ENCODE assay signal across 8 cellular contexts in genomic region chr12:49945394-49946080, GRCh38. TPM values are rescaled to one million over a fixed set of nuclear protein-coding genes. Genes with fewer than 3 reads are reported as not detected.
A peak's percentile ranks its signal among the peaks of the same experiment; 100 is the strongest.
DNase-seq lines count a peak whose midpoint lies in the region; ATAC-seq and FAIRE-seq lines count a peak whose summit lies in the region.

No MANE protein-coding gene starts in this region.

- H3K4me1 ChIP-seq in mesenchymal stem cell (ENCODE audit: control insufficient read depth, insufficient read depth, low read depth, low read length) = peaks cover 2% of the 10 kb centered on the region

- no peak overlapping the region for H2BK5ac ChIP-seq in mesenchymal stem cell (ENCODE audit: low read depth, low read length, poor library complexity, severe bottlenecking)

- H3K27ac ChIP-seq in mesenchymal stem cell (ENCODE audit: low read length, poor library complexity, severe bottlenecking) = no peak overlapping the region

- peak overlapping the region; percentile 2 for H4K8ac ChIP-seq in mesenchymal stem cell (ENCODE audit: low read length)

- H2AK5ac ChIP-seq in mesenchymal stem cell (ENCODE audit: low read length, severe bottlenecking) = no peak overlapping the region

- DNase-seq in NCI-H774 (lab: John Stamatoyannopoulos, UW) = peak; percentile 64
- DNase-seq in activated CD8-positive, alpha-beta memory T cell treated with anti-CD3 and anti-CD28 coated beads for 24 hours = peak; percentile 94
- peak; percentile 51 for DNase-seq in effector CD8-positive, alpha-beta T cell (lab: John Stamatoyannopoulos, UW)
- peak; percentile 90 for DNase-seq in mesenchymal stem cell
- peak; percentile 82 to 89 (median 82) for DNase-seq in stimulated activated CD4-positive, alpha-beta T cell treated with anti-CD3 and anti-CD28 coated beads, TNF-alpha, amount 100 ng/mL, for 48 hours (ENCODE audit: low read depth in 3 of 3)
- DNase-seq in NCI-H128 (lab: John Stamatoyannopoulos, UW; ENCODE audit: unreplicated experiment) = no peak

- peak overlapping the region; percentile 79 for H3K9ac ChIP-seq in mesenchymal stem cell (ENCODE audit: low read length)

- no peaks in the 10 kb centered on the region for H3K36me3 ChIP-seq in mesenchymal stem cell (ENCODE audit: control insufficient read depth in 1 of 2, insufficient read depth in 2 of 2, low read depth in 1 of 2, low read length in 2 of 2)

- H3K4ac ChIP-seq in mesenchymal stem cell (ENCODE audit: low read depth in 1 of 2, low read length in 2 of 2) = no peak overlapping the region

- H3K14ac ChIP-seq in mesenchymal stem cell (ENCODE audit: low read length in 2 of 2) = no peak overlapping the region

- H3K4me3 ChIP-seq in mesenchymal stem cell (ENCODE audit: insufficient read depth in 1 of 2, low read depth in 1 of 2, low read length in 2 of 2) = peak overlapping the region in 1 of 2 experiments; percentile 75

- 6% methylated on average over 28 of the region's 28 CpGs for WGBS in mesenchymal stem cell

- H3K4me2 ChIP-seq in mesenchymal stem cell (ENCODE audit: low read length, poor library complexity, severe bottlenecking) = peak overlapping the region; percentile 66

- H3K18ac ChIP-seq in mesenchymal stem cell (ENCODE audit: low read depth in 1 of 2, low read length in 2 of 2) = peak overlapping the region in 1 of 2 experiments; percentile 71

- peak overlapping the region in 1 of 2 experiments; percentile 65 for H2BK12ac ChIP-seq in mesenchymal stem cell (ENCODE audit: low read length in 2 of 2)

- H4K91ac ChIP-seq in mesenchymal stem cell (ENCODE audit: low read length) = no peak overlapping the region

- no peaks in the 10 kb centered on the region for H3K79me1 ChIP-seq in mesenchymal stem cell (replicated peaks; ENCODE audit: low read length, poor library complexity, severe bottlenecking)

- no peak overlapping the region for H2AFZ ChIP-seq in mesenchymal stem cell (ENCODE audit: low read depth, low read length)

- no peaks in the 10 kb centered on the region for H3K9me3 ChIP-seq in mesenchymal stem cell (ENCODE audit: control insufficient read depth, low read length)

- ATAC-seq in HG02610 (IDR thresholded peaks at IDR 0.05; ENCODE audit: unreplicated experiment) = peak; percentile 79

- H2BK15ac ChIP-seq in mesenchymal stem cell (ENCODE audit: low read depth, poor library complexity, severe bottlenecking) = no peak overlapping the region

- peak; percentile 47 for FAIRE-seq in G401.6 (lab: Jason Lieb, UNC)

- H3K23ac ChIP-seq in mesenchymal stem cell (ENCODE audit: low read length in 2 of 2) = no peak overlapping the region

- H3K27me3 ChIP-seq in mesenchymal stem cell (ENCODE audit: control insufficient read depth in 1 of 2, insufficient read depth in 1 of 2, low read length in 2 of 2) = peaks cover 4 to 11% of the 10 kb centered on the region in 2 experiments

- no peak overlapping the region for H2BK120ac ChIP-seq in mesenchymal stem cell (ENCODE audit: low read depth, low read length)

RNA-seq across cellular contexts. Expression of gene AQP2, which starts 5.0 kb away (rescaled TPM):
- polyA plus RNA-seq in mesenchymal stem cell (2013, experiment 1 of 2) = not detected
- polyA plus RNA-seq in mesenchymal stem cell (2013, experiment 2 of 2) = not detected

RNA-seq across cellular contexts. Expression of gene AQP5, which starts 16.1 kb away (rescaled TPM):
- 0.03 TPM for polyA plus RNA-seq in mesenchymal stem cell (2013, experiment 1 of 2)
- not detected for polyA plus RNA-seq in mesenchymal stem cell (2013, experiment 2 of 2)

RNA-seq across cellular contexts. Expression of gene AQP6, which starts 27.2 kb away (rescaled TPM):
- not detected for polyA plus RNA-seq in mesenchymal stem cell (2013, experiment 1 of 2)
- polyA plus RNA-seq in mesenchymal stem cell (2013, experiment 2 of 2) = not detected

RNA-seq across cellular contexts. Expression of gene FAIM2, which starts 41.8 kb away (rescaled TPM):
- polyA plus RNA-seq in mesenchymal stem cell (2013, experiment 1 of 2) = 0.30 TPM
- polyA plus RNA-seq in mesenchymal stem cell (2013, experiment 2 of 2) = 0.27 TPM
